ENCODE assay signal across 18 cellular contexts in the genomic region with DNA sequence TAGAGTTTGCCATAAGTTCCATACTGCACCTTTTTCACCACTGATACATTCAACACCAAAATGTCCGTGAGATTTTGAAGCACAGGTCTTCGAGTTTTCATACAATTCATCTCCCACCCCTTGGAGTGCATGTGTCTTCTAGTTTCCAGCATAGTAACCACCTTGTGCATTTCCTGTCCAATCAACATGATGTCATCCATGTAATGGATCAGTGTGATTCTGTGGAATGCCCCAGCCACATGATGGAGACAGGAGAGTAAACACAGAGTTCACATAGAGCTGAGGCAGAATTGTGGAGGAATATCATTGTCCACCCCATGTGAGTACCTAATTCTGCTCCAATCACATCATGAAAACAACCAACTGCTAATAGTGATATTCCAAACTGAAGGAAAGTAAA.
DNase-seq lines count a peak whose midpoint lies in the region; ATAC-seq, FAIRE-seq and TF ChIP-seq lines count a peak whose summit lies in the region.
"Had no signal": no experiment of that assay in that cellular context is flagged by ENCODE, and none has a peak within 500 bp of the region (broad histone marks: within the 10 kb centered on the region; RNA-seq: fewer than 3 reads in every experiment).

No MANE protein-coding gene starts in this region.

- no peak for TF ChIP-seq CTCF in HepG2 (CRISPR knock-in tag; IDR thresholded peaks at IDR 0.05)
- no peak for TF ChIP-seq CTCF in right lobe of liver (IDR thresholded peaks at IDR 0.05)
- no peak for TF ChIP-seq CTCF in brain microvascular endothelial cell (IDR thresholded peaks at IDR 0.05; ENCODE audit: low read depth, low read length, missing control alignments)

- H3K27ac Mint-ChIP-seq in activated CD4-positive, alpha-beta memory T cell treated with anti-CD3 and anti-CD28 coated beads for 36 hours, result no peak overlapping the region
- H3K27ac Mint-ChIP-seq in activated naive CD4-positive, alpha-beta T cell treated with anti-CD3 and anti-CD28 coated beads, Interleukin-2, amount 10 ng/mL, durations not matched to agents 7 days and 5 days, result no peak overlapping the region

- H3K9me3 ChIP-seq in HepG2 (ENCODE audit: low read length), result peaks cover 14% of the 10 kb centered on the region; the same call in 1 of the 2 replicates
- no peaks in the 10 kb centered on the region for H3K9me3 ChIP-seq in right lobe of liver
- H3K9me3 ChIP-seq: BLaER1 had no signal

- H3K4me3 ChIP-seq in HepG2 (replicated peaks in 1 of 3; ENCODE audit: insufficient read depth in 1 of 3, low read depth in 2 of 3, low read length in 3 of 3) (no peak overlapping the region), right lobe of liver (no peak overlapping the region), brain microvascular endothelial cell (ENCODE audit: low read depth, low read length) (no peak overlapping the region)
- H3K4me3 ChIP-seq: BLaER1, GM23248 had no signal

- TF ChIP-seq POLR2A in HepG2 (IDR thresholded peaks at IDR 0.05; ENCODE audit: insufficient read depth in 1 of 2, low read depth in 2 of 2, low read length in 2 of 2), result no peak
- no peak for TF ChIP-seq POLR2A in right lobe of liver (IDR thresholded peaks at IDR 0.05)
- TF ChIP-seq POLR2A in GM12892 (IDR thresholded peaks at IDR 0.05; ENCODE audit: low read depth, low read length), result no peak

- H3K27ac ChIP-seq in HepG2 (ENCODE audit: extremely low read length, insufficient read depth, low read length) (no peak overlapping the region), right lobe of liver (no peak overlapping the region), brain microvascular endothelial cell (no peak overlapping the region)
- H3K27ac ChIP-seq: BLaER1, GM23248, HL-60 had no signal

- H3K4me2 ChIP-seq in HepG2 (ENCODE audit: low read depth, low read length), result no peak overlapping the region
- H3K4me2 ChIP-seq: BLaER1 had no signal

- no peaks in the 10 kb centered on the region for H3K79me2 ChIP-seq in HepG2 (ENCODE audit: insufficient read depth, low read length)

- no peaks in the 10 kb centered on the region for H3K36me3 Mint-ChIP-seq in activated CD4-positive, alpha-beta memory T cell treated with anti-CD3 and anti-CD28 coated beads for 36 hours
- H3K36me3 Mint-ChIP-seq in activated naive CD4-positive, alpha-beta T cell treated with anti-CD3 and anti-CD28 coated beads, Interleukin-2, amount 10 ng/mL, durations not matched to agents 7 days and 5 days, result no peaks in the 10 kb centered on the region
- H3K36me3 Mint-ChIP-seq: CD4-positive, CD25-positive, alpha-beta regulatory T cell had no signal

- intact Hi-C loops in HepG2 (cut with micrococcal nuclease; ENCODE audit: unreplicated experiment) (no loop called here), right lobe of liver (cut with DNase I) (no loop called here)
- intact Hi-C loops in activated CD4-positive, alpha-beta memory T cell treated with anti-CD3 and anti-CD28 coated beads for 36 hours (cut with micrococcal nuclease), result no loop called here

- FAIRE-seq in HepG2 (lab: Jason Lieb, UNC), result no peak
- FAIRE-seq in GM12892 (lab: Jason Lieb, UNC), result no peak
- FAIRE-seq: H54 had no signal

- ATAC-seq in HepG2, result no peak
- no peak for ATAC-seq in right lobe of liver
- ATAC-seq: HCT116 had no signal

- in situ Hi-C loops in HepG2 (cut with HindIII; ENCODE audit: extremely low pct_ligation_motif_present, low pct_unique_long_range_greater_than_20kb) (no loop called here), brain microvascular endothelial cell (cut with HindIII; ENCODE audit: low pct_ligation_motif_present, low sequenced_read_pairs) (no loop called here)

- POLR2A ChIA-PET in HepG2 (lab: Yijun Ruan, JAX), result no interaction called here
- POLR2A ChIA-PET in activated CD4-positive, alpha-beta memory T cell treated with anti-CD3 and anti-CD28 coated beads for 36 hours (lab: Charles Lee), result no interaction called here

- H3K27me3 ChIP-seq in HepG2 (ENCODE audit: control insufficient read depth in 1 of 2, insufficient read depth in 2 of 2, low read length in 2 of 2), result no peaks in the 10 kb centered on the region
- no peaks in the 10 kb centered on the region for H3K27me3 ChIP-seq in right lobe of liver
- H3K27me3 ChIP-seq in brain microvascular endothelial cell (replicated peaks), result no peaks in the 10 kb centered on the region
- H3K27me3 ChIP-seq: BLaER1 had no signal

- H3K9ac ChIP-seq in HepG2 (ENCODE audit: insufficient read depth, low read depth, low read length), result no peak overlapping the region
- H3K9ac ChIP-seq: BLaER1, GM23248 had no signal

- WGBS in HepG2 (ENCODE audit: low lambda C conversion rate), result 4% methylated on average over 2 of the region's 2 CpGs
- WGBS in right lobe of liver (ENCODE audit: insufficient coverage, low coverage, low lambda C conversion rate, missing lambda C conversion rate), result 47% methylated on average over 2 of the region's 2 CpGs

- H3K36me3 ChIP-seq in HepG2 (replicated peaks in 1 of 2; ENCODE audit: control insufficient read depth in 1 of 2, insufficient read depth in 2 of 2, low read length in 2 of 2), result no peaks in the 10 kb centered on the region
- no peaks in the 10 kb centered on the region for H3K36me3 ChIP-seq in right lobe of liver
- H3K36me3 ChIP-seq in brain microvascular endothelial cell (replicated peaks), result no peaks in the 10 kb centered on the region
- H3K36me3 ChIP-seq: BLaER1 had no signal

- TF ChIP-seq EP300 in HepG2 (IDR thresholded peaks at IDR 0.05; ENCODE audit: low read depth in 2 of 2, low read length in 2 of 2) (no peak), HepG2 (CRISPR knock-in tag; IDR thresholded peaks at IDR 0.05; ENCODE audit: borderline replicate concordance) (no peak)

- CTCF ChIA-PET in HepG2 (lab: Yijun Ruan, JAX; ENCODE audit: low intra/inter-chr PET ratio, low total read pairs), result no interaction called here
- CTCF ChIA-PET in activated CD4-positive, alpha-beta memory T cell treated with anti-CD3 and anti-CD28 coated beads for 36 hours (lab: Charles Lee), result no interaction called here
- CTCF ChIA-PET in activated naive CD4-positive, alpha-beta T cell treated with anti-CD3 and anti-CD28 coated beads, Interleukin-2, amount 10 ng/mL, durations not matched to agents 7 days and 5 days (lab: Charles Lee), result no interaction called here

- H4K20me1 ChIP-seq in HepG2 (ENCODE audit: insufficient read depth, low read length), result no peaks in the 10 kb centered on the region
- H4K20me1 ChIP-seq: BLaER1 had no signal

- H3K4me3 Mint-ChIP-seq in activated CD4-positive, alpha-beta memory T cell treated with anti-CD3 and anti-CD28 coated beads for 36 hours, result no peak overlapping the region
- no peak overlapping the region for H3K4me3 Mint-ChIP-seq in activated naive CD4-positive, alpha-beta T cell treated with anti-CD3 and anti-CD28 coated beads, Interleukin-2, amount 10 ng/mL, durations not matched to agents 7 days and 5 days
- H3K4me3 Mint-ChIP-seq: CD4-positive, CD25-positive, alpha-beta regulatory T cell had no signal

- no peaks in the 10 kb centered on the region for H3K27me3 Mint-ChIP-seq in activated CD4-positive, alpha-beta memory T cell treated with anti-CD3 and anti-CD28 coated beads for 36 hours
- H3K27me3 Mint-ChIP-seq in activated naive CD4-positive, alpha-beta T cell treated with anti-CD3 and anti-CD28 coated beads, Interleukin-2, amount 10 ng/mL, durations not matched to agents 7 days and 5 days, result no peaks in the 10 kb centered on the region
- H3K27me3 Mint-ChIP-seq: CD4-positive, CD25-positive, alpha-beta regulatory T cell had no signal

- H3K4me1 Mint-ChIP-seq in activated CD4-positive, alpha-beta memory T cell treated with anti-CD3 and anti-CD28 coated beads for 36 hours (ENCODE audit: low read depth), result no peaks in the 10 kb centered on the region
- H3K4me1 Mint-ChIP-seq in activated naive CD4-positive, alpha-beta T cell treated with anti-CD3 and anti-CD28 coated beads, Interleukin-2, amount 10 ng/mL, durations not matched to agents 7 days and 5 days, result no peaks in the 10 kb centered on the region
- H3K4me1 Mint-ChIP-seq: CD4-positive, CD25-positive, alpha-beta regulatory T cell had no signal

- no peak for DNase-seq in HepG2 (ENCODE audit: low spot score)
- DNase-seq in right lobe of liver, result no peak
- DNase-seq in brain microvascular endothelial cell, result peak; percentile 19
- peak; percentile 50 for DNase-seq in glomerular visceral epithelial cell (ENCODE audit: extremely low spot score)
- DNase-seq in activated CD4-positive, alpha-beta memory T cell treated with anti-CD3 and anti-CD28 coated beads for 36 hours, result no peak
- DNase-seq in GM12892 (ENCODE audit: insufficient read length), result no peak
- no peak for DNase-seq in activated naive CD4-positive, alpha-beta T cell treated with anti-CD3 and anti-CD28 coated beads, Interleukin-2, amount 10 ng/mL, durations not matched to agents 7 days and 5 days
- DNase-seq in CD1c-positive myeloid dendritic cell (ENCODE audit: extremely low spot score), result no peak
- DNase-seq: 8988T; AML-193; CD4-positive, CD25-positive, alpha-beta regulatory T cell; DND-41; GDM1; GM23248 had no signal

- H2AFZ ChIP-seq in HepG2 (ENCODE audit: low read length), result no peak overlapping the region
- H2AFZ ChIP-seq: GM23248 had no signal

- H3K4me1 ChIP-seq in HepG2 (ENCODE audit: insufficient read depth, low read length) (no peaks in the 10 kb centered on the region), right lobe of liver (no peaks in the 10 kb centered on the region)
- H3K4me1 ChIP-seq: BLaER1 had no signal

- peaks cover 17% of the 10 kb centered on the region for H3K9me3 Mint-ChIP-seq in activated CD4-positive, alpha-beta memory T cell treated with anti-CD3 and anti-CD28 coated beads for 36 hours
- peaks cover 24% of the 10 kb centered on the region for H3K9me3 Mint-ChIP-seq in activated naive CD4-positive, alpha-beta T cell treated with anti-CD3 and anti-CD28 coated beads, Interleukin-2, amount 10 ng/mL, durations not matched to agents 7 days and 5 days

- no TSS peak for BruUV-seq in HepG2 (replicated peaks; lab: Mats Ljungman, UMichigan)

- TF ChIP-seq RAD21 in HepG2 (CRISPR knock-in tag; IDR thresholded peaks at IDR 0.05), result no peak

TF ChIP-seq in HepG2, 621 proteins besides CTCF, POLR2A, EP300 and RAD21:
- TF ChIP-seq RBFOX2 (IDR thresholded peaks at IDR 0.05; ENCODE audit: low read depth, low read length) (no peak), ZZZ3 (CRISPR knock-in tag; IDR thresholded peaks at IDR 0.05; ENCODE audit: borderline replicate concordance) (no peak), ATF7 (IDR thresholded peaks at IDR 0.05) (peak; percentile 59; the same call in 1 of the 2 replicates), ATF7 (CRISPR knock-in tag; IDR thresholded peaks at IDR 0.05) (no peak), ETV6 (CRISPR knock-in tag; conservative IDR thresholded peaks at IDR 0.05) (no peak)

Comparison
In these comparisons a context has a peak if more than half of its experiments do, and no peak if none do; other contexts are left out.
1. DNase-seq: peak in brain microvascular endothelial cell (single experiment) and glomerular visceral epithelial cell (single experiment); none in HepG2 (single experiment), right lobe of liver (0 of 3), activated CD4-positive, alpha-beta memory T cell treated with anti-CD3 and anti-CD28 coated beads for 36 hours (single experiment), GM12892 (single experiment), activated naive CD4-positive, alpha-beta T cell treated with anti-CD3 and anti-CD28 coated beads, Interleukin-2, amount 10 ng/mL, durations not matched to agents 7 days and 5 days (single experiment) and CD1c-positive myeloid dendritic cell (single experiment).